In the genomic region with DNA sequence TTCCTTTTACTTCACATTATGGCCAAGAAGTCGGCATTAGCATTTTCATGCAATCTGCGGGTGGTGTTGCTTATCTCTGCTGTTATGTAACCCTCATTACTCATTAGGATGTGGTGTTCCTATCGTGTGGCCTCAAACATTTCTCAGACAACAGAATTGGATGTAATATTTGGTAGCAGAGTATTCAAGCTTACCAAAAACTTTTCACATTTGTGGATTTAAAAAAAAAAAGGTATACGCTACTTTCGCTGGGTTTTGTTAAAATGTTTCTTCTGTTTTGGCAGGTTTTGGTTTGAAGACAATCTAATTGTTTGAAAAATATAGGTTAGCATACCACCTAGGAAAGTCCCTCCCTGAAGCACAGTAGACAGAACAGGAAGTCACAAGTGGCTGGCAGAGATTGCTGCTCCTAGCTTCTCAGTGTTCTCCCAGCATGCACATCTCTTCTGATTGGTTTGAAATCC, we compare ENCODE assay signal across 8 cellular contexts.
DNase-seq lines count a peak whose midpoint lies in the region; ATAC-seq and TF ChIP-seq lines count a peak whose summit lies in the region.

No MANE protein-coding gene starts in this region.

- no peak for TF ChIP-seq CTCF in NB4 (IDR thresholded peaks at IDR 0.05; ENCODE audit: low read depth, low read length)
- TF ChIP-seq CTCF in transverse colon (IDR thresholded peaks at IDR 0.05), result no peak

- DNase-seq in left cardiac atrium (no peak), Right ventricle myocardium inferior (ENCODE audit: missing footprints) (no peak), NB4 (ENCODE audit: low read depth) (peak; percentile 36), Kasumi-1 (lab: John Stamatoyannopoulos, UW) (no peak), transverse colon (no peak), kidney tubule cell (ENCODE audit: low spot score) (no peak)
- DNase-seq in activated naive CD4-positive, alpha-beta T cell treated with anti-CD3 and anti-CD28 coated beads, Interleukin-2, amount 50 U/mL, for 72 hours (ENCODE audit: low spot score in 2 of 2), result no peak

- H3K27ac Mint-ChIP-seq in activated naive CD4-positive, alpha-beta T cell treated with anti-CD3 and anti-CD28 coated beads, Interleukin-2, amount 50 U/mL, for 72 hours, result no peak overlapping the region
- peak overlapping the region; percentile 27 for H3K27ac Mint-ChIP-seq in stimulated activated naive CD8-positive, alpha-beta T cell treated with anti-CD3 and anti-CD28 coated beads, Interleukin-15, Interleukin-2, amounts not matched to agents 100 ng/mL and 50 ng/mL, for 24 hours

- TF ChIP-seq EP300 in transverse colon (IDR thresholded peaks at IDR 0.05; ENCODE audit: low read depth), result no peak

- H3K27me3 Mint-ChIP-seq in stimulated activated naive CD8-positive, alpha-beta T cell treated with anti-CD3 and anti-CD28 coated beads, Interleukin-15, Interleukin-2, amounts not matched to agents 100 ng/mL and 50 ng/mL, for 24 hours, result peaks cover 4% of the 10 kb centered on the region

- no peaks in the 10 kb centered on the region for H3K9me3 ChIP-seq in transverse colon

- ATAC-seq in left cardiac atrium, result peak; percentile 77 to 80
- ATAC-seq in Right ventricle myocardium inferior, result no peak
- peak; percentile 41 to 54 for ATAC-seq in activated naive CD4-positive, alpha-beta T cell treated with anti-CD3 and anti-CD28 coated beads, Interleukin-2, amount 50 U/mL, for 72 hours

- H3K9me3 Mint-ChIP-seq in activated naive CD4-positive, alpha-beta T cell treated with anti-CD3 and anti-CD28 coated beads, Interleukin-2, amount 50 U/mL, for 72 hours, result peaks cover 0 to 4% of the 10 kb centered on the region in 2 donors
- H3K9me3 Mint-ChIP-seq in stimulated activated naive CD8-positive, alpha-beta T cell treated with anti-CD3 and anti-CD28 coated beads, Interleukin-15, Interleukin-2, amounts not matched to agents 100 ng/mL and 50 ng/mL, for 24 hours, result peaks cover 2% of the 10 kb centered on the region

- H3K36me3 Mint-ChIP-seq in activated naive CD4-positive, alpha-beta T cell treated with anti-CD3 and anti-CD28 coated beads, Interleukin-2, amount 50 U/mL, for 72 hours, result no peaks in the 10 kb centered on the region
- H3K36me3 Mint-ChIP-seq in stimulated activated naive CD8-positive, alpha-beta T cell treated with anti-CD3 and anti-CD28 coated beads, Interleukin-15, Interleukin-2, amounts not matched to agents 100 ng/mL and 50 ng/mL, for 24 hours (ENCODE audit: low read depth), result no peaks in the 10 kb centered on the region

- H3K4me3 ChIP-seq in NB4 (ENCODE audit: low read depth, low read length) (no peak overlapping the region), transverse colon (no peak overlapping the region)

- H3K27me3 ChIP-seq in transverse colon, result no peaks in the 10 kb centered on the region

- intact Hi-C loops in left cardiac atrium (cut with DNase I) (no loop called here), Right ventricle myocardium inferior (cut with DNase I) (no loop called here), transverse colon (cut with DNase I; ENCODE audit: low total_unique reads) (no loop called here)

- peaks cover 20% of the 10 kb centered on the region for H3K4me1 Mint-ChIP-seq in stimulated activated naive CD8-positive, alpha-beta T cell treated with anti-CD3 and anti-CD28 coated beads, Interleukin-15, Interleukin-2, amounts not matched to agents 100 ng/mL and 50 ng/mL, for 24 hours (ENCODE audit: low read depth)

- peak overlapping the region; percentile 11 for H3K4me3 Mint-ChIP-seq in stimulated activated naive CD8-positive, alpha-beta T cell treated with anti-CD3 and anti-CD28 coated beads, Interleukin-15, Interleukin-2, amounts not matched to agents 100 ng/mL and 50 ng/mL, for 24 hours

- H3K4me1 ChIP-seq in transverse colon, result no peaks in the 10 kb centered on the region

- H3K27ac ChIP-seq in transverse colon, result no peak overlapping the region

- in situ Hi-C loops in transverse colon (cut with MboI; ENCODE audit: low pct_ligation_motif_present in 1 of 4, low pct_unique_long_range_greater_than_20kb in 1 of 4, low sequenced_read_pairs in 3 of 4), result no loop called here

- H3K36me3 ChIP-seq in transverse colon, result no peaks in the 10 kb centered on the region

- TF ChIP-seq POLR2A in NB4 (IDR thresholded peaks at IDR 0.05; ENCODE audit: extremely low read depth, insufficient read length) (no peak), transverse colon (IDR thresholded peaks at IDR 0.05) (no peak)

- 61 to 62% methylated on average over 3 to 5 of the region's 5 CpGs for WGBS in transverse colon (ENCODE audit: low coverage in 1 of 2), 2 donors
